ENCODE assay signal across 1 cellular context in genomic region chr17:79769596-79770520, GRCh38.
TF ChIP-seq lines count a peak whose summit lies in the region.

No MANE protein-coding gene starts in this region.

TF ChIP-seq in A549, 52 proteins besides CTCF, POLR2A, EP300 and RAD21:
- TF ChIP-seq ESRRA (IDR thresholded peaks at IDR 0.05; ENCODE audit: borderline replicate concordance, low read length) (no peak), NFE2L2 (conservative IDR thresholded peaks at IDR 0.05; ENCODE audit: low read length) (peak; percentile 30), EHMT2 (IDR thresholded peaks at IDR 0.05; ENCODE audit: low read depth) (no peak), CBX2 (IDR thresholded peaks at IDR 0.05; ENCODE audit: borderline replicate concordance, low read depth) (no peak), JUN (IDR thresholded peaks at IDR 0.05) (no peak), MAFK (IDR thresholded peaks at IDR 0.05; ENCODE audit: partially characterized antibody) (peak; percentile 53), E2F6 (IDR thresholded peaks at IDR 0.05; ENCODE audit: borderline replicate concordance, low read depth) (no peak), HES2 (IDR thresholded peaks at IDR 0.05) (no peak), FOSL2 (IDR thresholded peaks at IDR 0.05) (no peak), FOSL2 (CRISPR knock-in tag; IDR thresholded peaks at IDR 0.05) (no peak), PBX3 (IDR thresholded peaks at IDR 0.05) (no peak), HDAC2 (IDR thresholded peaks at IDR 0.05) (no peak)
